In genomic region chr19:41363753-41364545, GRCh38 we compare ENCODE assay signal across 1 cellular context.
A peak's percentile ranks its signal among the peaks of the same experiment; 100 is the strongest.
TF ChIP-seq lines count a peak whose summit lies in the region.

TSS of gene B9D2 (minus strand) at chr19:41364149. CDS start at chr19:41363519, 630 bp downstream.

TF ChIP-seq in HepG2, 621 proteins besides CTCF, POLR2A, EP300 and RAD21 (continued from another document and continues in another):
- peak; percentile 100 for TF ChIP-seq ZHX1 (CRISPR knock-in tag; IDR thresholded peaks at IDR 0.05; ENCODE audit: low read depth)
- TF ChIP-seq, protein P1, sequence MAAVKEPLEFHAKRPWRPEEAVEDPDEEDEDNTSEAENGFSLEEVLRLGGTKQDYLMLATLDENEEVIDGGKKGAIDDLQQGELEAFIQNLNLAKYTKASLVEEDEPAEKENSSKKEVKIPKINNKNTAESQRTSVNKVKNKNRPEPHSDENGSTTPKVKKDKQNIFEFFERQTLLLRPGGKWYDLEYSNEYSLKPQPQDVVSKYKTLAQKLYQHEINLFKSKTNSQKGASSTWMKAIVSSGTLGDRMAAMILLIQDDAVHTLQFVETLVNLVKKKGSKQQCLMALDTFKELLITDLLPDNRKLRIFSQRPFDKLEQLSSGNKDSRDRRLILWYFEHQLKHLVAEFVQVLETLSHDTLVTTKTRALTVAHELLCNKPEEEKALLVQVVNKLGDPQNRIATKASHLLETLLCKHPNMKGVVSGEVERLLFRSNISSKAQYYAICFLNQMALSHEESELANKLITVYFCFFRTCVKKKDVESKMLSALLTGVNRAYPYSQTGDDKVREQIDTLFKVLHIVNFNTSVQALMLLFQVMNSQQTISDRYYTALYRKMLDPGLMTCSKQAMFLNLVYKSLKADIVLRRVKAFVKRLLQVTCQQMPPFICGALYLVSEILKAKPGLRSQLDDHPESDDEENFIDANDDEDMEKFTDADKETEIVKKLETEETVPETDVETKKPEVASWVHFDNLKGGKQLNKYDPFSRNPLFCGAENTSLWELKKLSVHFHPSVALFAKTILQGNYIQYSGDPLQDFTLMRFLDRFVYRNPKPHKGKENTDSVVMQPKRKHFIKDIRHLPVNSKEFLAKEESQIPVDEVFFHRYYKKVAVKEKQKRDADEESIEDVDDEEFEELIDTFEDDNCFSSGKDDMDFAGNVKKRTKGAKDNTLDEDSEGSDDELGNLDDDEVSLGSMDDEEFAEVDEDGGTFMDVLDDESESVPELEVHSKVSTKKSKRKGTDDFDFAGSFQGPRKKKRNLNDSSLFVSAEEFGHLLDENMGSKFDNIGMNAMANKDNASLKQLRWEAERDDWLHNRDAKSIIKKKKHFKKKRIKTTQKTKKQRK (IDR thresholded peaks at IDR 0.05; ENCODE audit: low read length) = no peak
- TF ChIP-seq HDAC6 (IDR thresholded peaks at IDR 0.05; ENCODE audit: low read depth, low read length) = no peak
- no peak for TF ChIP-seq PAX8 (CRISPR knock-in tag; IDR thresholded peaks at IDR 0.05; ENCODE audit: borderline replicate concordance)
- no peak for TF ChIP-seq PRMT3 (CRISPR knock-in tag; IDR thresholded peaks at IDR 0.05; ENCODE audit: borderline replicate concordance, low read depth)
- TF ChIP-seq, protein P2, sequence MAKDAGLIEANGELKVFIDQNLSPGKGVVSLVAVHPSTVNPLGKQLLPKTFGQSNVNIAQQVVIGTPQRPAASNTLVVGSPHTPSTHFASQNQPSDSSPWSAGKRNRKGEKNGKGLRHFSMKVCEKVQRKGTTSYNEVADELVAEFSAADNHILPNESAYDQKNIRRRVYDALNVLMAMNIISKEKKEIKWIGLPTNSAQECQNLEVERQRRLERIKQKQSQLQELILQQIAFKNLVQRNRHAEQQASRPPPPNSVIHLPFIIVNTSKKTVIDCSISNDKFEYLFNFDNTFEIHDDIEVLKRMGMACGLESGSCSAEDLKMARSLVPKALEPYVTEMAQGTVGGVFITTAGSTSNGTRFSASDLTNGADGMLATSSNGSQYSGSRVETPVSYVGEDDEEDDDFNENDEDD (CRISPR knock-in tag; IDR thresholded peaks at IDR 0.05; ENCODE audit: borderline replicate concordance) = no peak
- no peak for TF ChIP-seq ZNF546 (CRISPR knock-in tag; conservative IDR thresholded peaks at IDR 0.05)
- TF ChIP-seq ZNF235 (CRISPR knock-in tag; IDR thresholded peaks at IDR 0.05; ENCODE audit: borderline replicate concordance) = no peak
- TF ChIP-seq MAF1 (CRISPR knock-in tag; IDR thresholded peaks at IDR 0.05; ENCODE audit: borderline replicate concordance) = no peak
- 0 out of 2 replicates have a peak, but pooled peaks have one; percentile 11 for TF ChIP-seq FOXK1 (CRISPR knock-in tag; IDR thresholded peaks at IDR 0.05; ENCODE audit: borderline replicate concordance, low read depth)
- TF ChIP-seq NKX3-1 (CRISPR knock-in tag; IDR thresholded peaks at IDR 0.05) = no peak
- TF ChIP-seq NFYC (CRISPR knock-in tag; IDR thresholded peaks at IDR 0.05) = peak; percentile 85
- TF ChIP-seq, protein P3, sequence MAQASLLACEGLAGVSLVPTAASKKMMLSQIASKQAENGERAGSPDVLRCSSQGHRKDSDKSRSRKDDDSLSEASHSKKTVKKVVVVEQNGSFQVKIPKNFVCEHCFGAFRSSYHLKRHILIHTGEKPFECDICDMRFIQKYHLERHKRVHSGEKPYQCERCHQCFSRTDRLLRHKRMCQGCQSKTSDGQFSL (CRISPR knock-in tag; IDR thresholded peaks at IDR 0.05) = no peak
- no peak for TF ChIP-seq ZNF800 (CRISPR knock-in tag; IDR thresholded peaks at IDR 0.05)
- no peak for TF ChIP-seq PLRG1 (conservative IDR thresholded peaks at IDR 0.05)
- TF ChIP-seq SP140L (CRISPR knock-in tag; IDR thresholded peaks at IDR 0.05; ENCODE audit: borderline replicate concordance) = no peak
- no peak; the same call in 1 of the 2 replicates for TF ChIP-seq MLX (CRISPR knock-in tag; IDR thresholded peaks at IDR 0.05)
- TF ChIP-seq, protein P4, sequence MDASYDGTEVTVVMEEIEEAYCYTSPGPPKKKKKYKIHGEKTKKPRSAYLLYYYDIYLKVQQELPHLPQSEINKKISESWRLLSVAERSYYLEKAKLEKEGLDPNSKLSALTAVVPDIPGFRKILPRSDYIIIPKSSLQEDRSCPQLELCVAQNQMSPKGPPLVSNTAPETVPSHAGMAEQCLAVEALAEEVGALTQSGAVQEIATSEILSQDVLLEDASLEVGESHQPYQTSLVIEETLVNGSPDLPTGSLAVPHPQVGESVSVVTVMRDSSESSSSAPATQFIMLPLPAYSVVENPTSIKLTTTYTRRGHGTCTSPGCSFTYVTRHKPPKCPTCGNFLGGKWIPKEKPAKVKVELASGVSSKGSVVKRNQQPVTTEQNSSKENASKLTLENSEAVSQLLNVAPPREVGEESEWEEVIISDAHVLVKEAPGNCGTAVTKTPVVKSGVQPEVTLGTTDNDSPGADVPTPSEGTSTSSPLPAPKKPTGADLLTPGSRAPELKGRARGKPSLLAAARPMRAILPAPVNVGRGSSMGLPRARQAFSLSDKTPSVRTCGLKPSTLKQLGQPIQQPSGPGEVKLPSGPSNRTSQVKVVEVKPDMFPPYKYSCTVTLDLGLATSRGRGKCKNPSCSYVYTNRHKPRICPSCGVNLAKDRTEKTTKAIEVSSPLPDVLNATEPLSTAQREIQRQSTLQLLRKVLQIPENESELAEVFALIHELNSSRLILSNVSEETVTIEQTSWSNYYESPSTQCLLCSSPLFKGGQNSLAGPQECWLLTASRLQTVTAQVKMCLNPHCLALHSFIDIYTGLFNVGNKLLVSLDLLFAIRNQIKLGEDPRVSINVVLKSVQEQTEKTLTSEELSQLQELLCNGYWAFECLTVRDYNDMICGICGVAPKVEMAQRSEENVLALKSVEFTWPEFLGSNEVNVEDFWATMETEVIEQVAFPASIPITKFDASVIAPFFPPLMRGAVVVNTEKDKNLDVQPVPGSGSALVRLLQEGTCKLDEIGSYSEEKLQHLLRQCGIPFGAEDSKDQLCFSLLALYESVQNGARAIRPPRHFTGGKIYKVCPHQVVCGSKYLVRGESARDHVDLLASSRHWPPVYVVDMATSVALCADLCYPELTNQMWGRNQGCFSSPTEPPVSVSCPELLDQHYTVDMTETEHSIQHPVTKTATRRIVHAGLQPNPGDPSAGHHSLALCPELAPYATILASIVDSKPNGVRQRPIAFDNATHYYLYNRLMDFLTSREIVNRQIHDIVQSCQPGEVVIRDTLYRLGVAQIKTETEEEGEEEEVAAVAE (CRISPR knock-in tag; IDR thresholded peaks at IDR 0.05; ENCODE audit: borderline replicate concordance) = no peak; the same call in 1 of the 2 replicates
- peak; percentile 76 for TF ChIP-seq SAP130 (CRISPR knock-in tag; IDR thresholded peaks at IDR 0.05; ENCODE audit: low read depth)
- no peak for TF ChIP-seq ZSCAN9 (CRISPR knock-in tag; IDR thresholded peaks at IDR 0.05; ENCODE audit: borderline replicate concordance)
- TF ChIP-seq HNF1B (CRISPR knock-in tag; IDR thresholded peaks at IDR 0.05) = peak; percentile 75
- TF ChIP-seq RBM39 (IDR thresholded peaks at IDR 0.05; ENCODE audit: low read depth, low read length, poor library complexity, severe bottlenecking) = no peak
- TF ChIP-seq, protein P5, sequence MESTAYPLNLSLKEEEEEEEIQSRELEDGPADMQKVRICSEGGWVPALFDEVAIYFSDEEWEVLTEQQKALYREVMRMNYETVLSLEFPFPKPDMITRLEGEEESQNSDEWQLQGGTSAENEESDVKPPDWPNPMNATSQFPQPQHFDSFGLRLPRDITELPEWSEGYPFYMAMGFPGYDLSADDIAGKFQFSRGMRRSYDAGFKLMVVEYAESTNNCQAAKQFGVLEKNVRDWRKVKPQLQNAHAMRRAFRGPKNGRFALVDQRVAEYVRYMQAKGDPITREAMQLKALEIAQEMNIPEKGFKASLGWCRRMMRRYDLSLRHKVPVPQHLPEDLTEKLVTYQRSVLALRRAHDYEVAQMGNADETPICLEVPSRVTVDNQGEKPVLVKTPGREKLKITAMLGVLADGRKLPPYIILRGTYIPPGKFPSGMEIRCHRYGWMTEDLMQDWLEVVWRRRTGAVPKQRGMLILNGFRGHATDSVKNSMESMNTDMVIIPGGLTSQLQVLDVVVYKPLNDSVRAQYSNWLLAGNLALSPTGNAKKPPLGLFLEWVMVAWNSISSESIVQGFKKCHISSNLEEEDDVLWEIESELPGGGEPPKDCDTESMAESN (CRISPR knock-in tag; conservative IDR thresholded peaks at IDR 0.05) = no peak
- no peak for TF ChIP-seq THYN1 (CRISPR knock-in tag; IDR thresholded peaks at IDR 0.05; ENCODE audit: borderline replicate concordance, low read depth)
- no peak for TF ChIP-seq ZMYM2 (CRISPR knock-in tag; IDR thresholded peaks at IDR 0.05)
- TF ChIP-seq SRF (IDR thresholded peaks at IDR 0.05; ENCODE audit: low read depth, low read length) = peak; percentile 66
- TF ChIP-seq KLF16 (CRISPR knock-in tag; IDR thresholded peaks at IDR 0.05) = peak in 1 of 2 experiments; percentile 21; a peak in 1 of 4 replicates
- TF ChIP-seq KAT7 (CRISPR knock-in tag; IDR thresholded peaks at IDR 0.05; ENCODE audit: borderline replicate concordance) = no peak
- no peak for TF ChIP-seq MAFK (conservative IDR thresholded peaks at IDR 0.05 in 1 of 2, IDR thresholded peaks at IDR 0.05 in 1 of 2; ENCODE audit: low read length in 2 of 2)
- no peak for TF ChIP-seq ARID3A (IDR thresholded peaks at IDR 0.05; ENCODE audit: low read depth, low read length)
- TF ChIP-seq ZNF205 (CRISPR knock-in tag; IDR thresholded peaks at IDR 0.05) = 0 out of 2 replicates have a peak, but pooled peaks have one; percentile 20
- TF ChIP-seq SNAI1 (CRISPR knock-in tag; IDR thresholded peaks at IDR 0.05; ENCODE audit: borderline replicate concordance) = no peak
- TF ChIP-seq, protein P6, sequence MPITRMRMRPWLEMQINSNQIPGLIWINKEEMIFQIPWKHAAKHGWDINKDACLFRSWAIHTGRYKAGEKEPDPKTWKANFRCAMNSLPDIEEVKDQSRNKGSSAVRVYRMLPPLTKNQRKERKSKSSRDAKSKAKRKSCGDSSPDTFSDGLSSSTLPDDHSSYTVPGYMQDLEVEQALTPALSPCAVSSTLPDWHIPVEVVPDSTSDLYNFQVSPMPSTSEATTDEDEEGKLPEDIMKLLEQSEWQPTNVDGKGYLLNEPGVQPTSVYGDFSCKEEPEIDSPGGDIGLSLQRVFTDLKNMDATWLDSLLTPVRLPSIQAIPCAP (CRISPR knock-in tag; IDR thresholded peaks at IDR 0.05; ENCODE audit: low read depth) = no peak
- no peak for TF ChIP-seq TCF7 (IDR thresholded peaks at IDR 0.05; ENCODE audit: low read depth)
- TF ChIP-seq ZNF766 (CRISPR knock-in tag; IDR thresholded peaks at IDR 0.05; ENCODE audit: borderline replicate concordance) = no peak
- TF ChIP-seq TBX3 (IDR thresholded peaks at IDR 0.05; ENCODE audit: borderline replicate concordance) = no peak
- no peak for TF ChIP-seq PHF5A (CRISPR knock-in tag; IDR thresholded peaks at IDR 0.05; ENCODE audit: low read depth, unreplicated experiment)
